Comparison of ENCODE assay signal across 13 cellular contexts in the genomic region with DNA sequence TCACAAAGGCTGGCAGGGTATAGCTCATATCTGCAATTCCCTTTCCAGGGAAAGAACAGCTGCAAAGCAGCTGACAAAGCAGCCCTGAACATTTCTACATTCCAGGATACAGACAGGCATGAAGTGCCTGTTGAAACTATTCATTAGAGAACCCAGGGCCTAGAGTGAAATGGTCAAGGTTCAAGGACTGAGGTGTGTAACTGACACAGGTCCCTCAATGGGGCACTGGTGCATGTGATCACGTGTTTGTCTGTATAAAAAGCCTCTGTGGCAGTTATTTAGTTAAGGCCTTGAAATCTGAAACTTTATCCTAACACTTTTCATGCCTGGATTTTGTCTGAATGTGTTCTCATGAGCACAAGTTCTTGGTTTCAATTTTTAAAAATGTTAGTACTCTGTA. TPM values are rescaled to one million over a fixed set of nuclear protein-coding genes. Genes with fewer than 3 reads are reported as not detected.
DNase-seq lines count a peak whose midpoint lies in the region; ATAC-seq, FAIRE-seq and TF ChIP-seq lines count a peak whose summit lies in the region.
"Had no signal": no experiment of that assay in that cellular context is flagged by ENCODE, and none has a peak within 500 bp of the region (broad histone marks: within the 10 kb centered on the region; RNA-seq: fewer than 3 reads in every experiment).

No MANE protein-coding gene starts in this region.

- H3K4me1 Mint-ChIP-seq in activated CD4-positive, alpha-beta memory T cell treated with anti-CD3 and anti-CD28 coated beads, Interleukin-2, amount 10 ng/mL, durations not matched to agents 7 days and 5 days, result peaks cover 44% of the 10 kb centered on the region

- POLR2A ChIA-PET in HepG2 (lab: Yijun Ruan, JAX), result interaction anchor here (1.1 to 1.6 kb wide), 2 partner anchors 47 to 50 kb away, joined by 4 read pairs; a partner anchor contains a TSS
- POLR2A ChIA-PET in activated CD4-positive, alpha-beta memory T cell treated with anti-CD3 and anti-CD28 coated beads, Interleukin-2, amount 10 ng/mL, durations not matched to agents 7 days and 5 days (lab: Charles Lee), result interaction anchor here (0.6 kb wide), 1 partner anchor 24 kb away, joined by 3 read pairs; no protein-coding TSS in a partner anchor

- H3K79me2 ChIP-seq in HepG2 (ENCODE audit: insufficient read depth, low read length), result no peaks in the 10 kb centered on the region

- peak overlapping the region; percentile 72 to 75 for H3K27ac ChIP-seq in coronary artery
- H3K27ac ChIP-seq in HepG2 (ENCODE audit: extremely low read length, insufficient read depth, low read length), result peak overlapping the region; percentile 76
- H3K27ac ChIP-seq in thoracic aorta, result peak overlapping the region; percentile 76 to 82
- H3K27ac ChIP-seq: A549 had no signal

- no peak overlapping the region for H3K4me3 Mint-ChIP-seq in activated CD4-positive, alpha-beta memory T cell treated with anti-CD3 and anti-CD28 coated beads, Interleukin-2, amount 10 ng/mL, durations not matched to agents 7 days and 5 days

- H3K9ac ChIP-seq in HepG2 (ENCODE audit: insufficient read depth, low read depth, low read length), result peak overlapping the region; percentile 29

- H3K27ac Mint-ChIP-seq in activated CD4-positive, alpha-beta memory T cell treated with anti-CD3 and anti-CD28 coated beads, Interleukin-2, amount 10 ng/mL, durations not matched to agents 7 days and 5 days, result no peak overlapping the region

- H3K9me3 ChIP-seq in HepG2 (ENCODE audit: low read length) (no peaks in the 10 kb centered on the region), thoracic aorta (no peaks in the 10 kb centered on the region)
- H3K9me3 ChIP-seq: A549 had no signal

- H3K27me3 Mint-ChIP-seq in activated CD4-positive, alpha-beta memory T cell treated with anti-CD3 and anti-CD28 coated beads, Interleukin-2, amount 10 ng/mL, durations not matched to agents 7 days and 5 days, result no peaks in the 10 kb centered on the region

- H4K20me1 ChIP-seq in HepG2 (ENCODE audit: insufficient read depth, low read length), result no peaks in the 10 kb centered on the region

- H3K36me3 Mint-ChIP-seq in activated CD4-positive, alpha-beta memory T cell treated with anti-CD3 and anti-CD28 coated beads, Interleukin-2, amount 10 ng/mL, durations not matched to agents 7 days and 5 days (ENCODE audit: low read depth), result peaks cover 83% of the 10 kb centered on the region

- intact Hi-C loops in HepG2 (cut with micrococcal nuclease; ENCODE audit: unreplicated experiment), result loop anchor here (5.0 kb wide), 1 partner anchor 48 kb away; a partner anchor contains a TSS

- H3K27me3 ChIP-seq in HepG2 (ENCODE audit: control insufficient read depth in 1 of 2, insufficient read depth in 2 of 2, low read length in 2 of 2) (no peaks in the 10 kb centered on the region), thoracic aorta (replicated peaks; ENCODE audit: insufficient read depth) (no peaks in the 10 kb centered on the region)

- CTCF ChIA-PET in HepG2 (lab: Yijun Ruan, JAX; ENCODE audit: low intra/inter-chr PET ratio, low total read pairs), result no interaction called here
- CTCF ChIA-PET in activated CD4-positive, alpha-beta memory T cell treated with anti-CD3 and anti-CD28 coated beads, Interleukin-2, amount 10 ng/mL, durations not matched to agents 7 days and 5 days (lab: Charles Lee), result no interaction called here

- BruUV-seq in HepG2 (replicated peaks; lab: Mats Ljungman, UMichigan), result no TSS peak

- in situ Hi-C loops in HepG2 (cut with HindIII; ENCODE audit: extremely low pct_ligation_motif_present, low pct_unique_long_range_greater_than_20kb) (no loop called here), G401 (cut with HindIII; ENCODE audit: low sequenced_read_pairs) (no loop called here)

- H2AFZ ChIP-seq in HepG2 (ENCODE audit: low read length), result no peak overlapping the region

- no peaks in the 10 kb centered on the region for H3K9me3 Mint-ChIP-seq in activated CD4-positive, alpha-beta memory T cell treated with anti-CD3 and anti-CD28 coated beads, Interleukin-2, amount 10 ng/mL, durations not matched to agents 7 days and 5 days

- no peak overlapping the region for H3K4me3 ChIP-seq in coronary artery
- no peak overlapping the region; a peak in 1 of 6 replicates for H3K4me3 ChIP-seq in HepG2 (replicated peaks in 1 of 3; ENCODE audit: insufficient read depth in 1 of 3, low read depth in 2 of 3, low read length in 3 of 3)
- no peak overlapping the region for H3K4me3 ChIP-seq in thoracic aorta
- H3K4me3 ChIP-seq: A549 had no signal

- peaks cover 75% of the 10 kb centered on the region for H3K4me1 ChIP-seq in HepG2 (ENCODE audit: insufficient read depth, low read length)
- peaks cover 35 to 86% of the 10 kb centered on the region in 2 donors for H3K4me1 ChIP-seq in thoracic aorta (ENCODE audit: control insufficient read depth in 1 of 2, low read depth in 2 of 2)

- TF ChIP-seq RAD21 in HepG2 (CRISPR knock-in tag; IDR thresholded peaks at IDR 0.05), result 0 out of 2 replicates have a peak, but pooled peaks have one; percentile 12

- peak; percentile 62 to 87; a peak in 3 of 4 replicates for TF ChIP-seq EP300 in HepG2 (IDR thresholded peaks at IDR 0.05; ENCODE audit: low read depth in 2 of 2, low read length in 2 of 2)
- peak; percentile 49 for TF ChIP-seq EP300 in HepG2 (CRISPR knock-in tag; IDR thresholded peaks at IDR 0.05; ENCODE audit: borderline replicate concordance)

- WGBS in HepG2 (ENCODE audit: low lambda C conversion rate), result 9% methylated on average over 1 of the region's 1 CpG

- peak; percentile 96 for ATAC-seq in HepG2
- ATAC-seq in thoracic aorta (ENCODE audit: insufficient number of reproducible peaks, low FRiP score, low read depth), result no peak
- ATAC-seq: A549 had no signal

- TF ChIP-seq CTCF in coronary artery (IDR thresholded peaks at IDR 0.05) (no peak), HepG2 (CRISPR knock-in tag; IDR thresholded peaks at IDR 0.05) (no peak), thoracic aorta (IDR thresholded peaks at IDR 0.05) (no peak)

- TF ChIP-seq POLR2A in HepG2 (IDR thresholded peaks at IDR 0.05; ENCODE audit: insufficient read depth in 1 of 2, low read depth in 2 of 2, low read length in 2 of 2), result no peak

- peaks cover 11 to 36% of the 10 kb centered on the region in 2 experiments for H3K36me3 ChIP-seq in HepG2 (replicated peaks in 1 of 2; ENCODE audit: control insufficient read depth in 1 of 2, insufficient read depth in 2 of 2, low read length in 2 of 2)
- peaks cover 6% of the 10 kb centered on the region for H3K36me3 ChIP-seq in thoracic aorta

- peak; percentile 100 for FAIRE-seq in HepG2 (lab: Jason Lieb, UNC)
- FAIRE-seq: A549, H1 had no signal

- DNase-seq in NCI-H526 (lab: John Stamatoyannopoulos, UW) (peak; percentile 11 to 23), NCI-H526 treated with DMSO at 0.1 percent for 48 hours (lab: John Stamatoyannopoulos, UW) (no peak), coronary artery (ENCODE audit: low spot score) (no peak), HepG2 (ENCODE audit: low spot score) (peak; percentile 99), thoracic aorta (ENCODE audit: low spot score) (no peak), G401 (ENCODE audit: low spot score) (no peak)
- no peak for DNase-seq in activated CD4-positive, alpha-beta memory T cell treated with anti-CD3 and anti-CD28 coated beads, Interleukin-2, amount 10 ng/mL, durations not matched to agents 7 days and 5 days
- no peak for DNase-seq in stimulated activated CD4-positive, alpha-beta T cell treated with anti-CD3 and anti-CD28 coated beads, Interleukin-15, amount 100 ng/mL, for 24 hours
- DNase-seq: activated CD8-positive, alpha-beta memory T cell treated with anti-CD3 and anti-CD28 coated beads for 24 hours; effector CD8-positive, alpha-beta T cell; OCI-M1 had no signal

- H3K4me2 ChIP-seq in HepG2 (ENCODE audit: low read depth, low read length), result peak overlapping the region; percentile 38
- H3K4me2 ChIP-seq: A549 had no signal

RNA-seq across cellular contexts. Expression of a gene that starts 47.1 kb away (rescaled TPM):
- total RNA-seq in HepG2 (2016; rRNA removed; fragmentation: Illumina TruSeq; extraction: Trizol) (15.2 and 18.4 TPM in 2 replicates), thoracic aorta (10 to 100 TPM; 45.2 to 71.5 TPM)
- 6.4 and 7.3 TPM in 2 replicates for total RNA-seq in HepG2 (2016; cell fraction: cytosol; rRNA removed; fragmentation: Illumina TruSeq; extraction: Trizol; ENCODE audit: low read depth)
- total RNA-seq in HepG2 (2016; cell fraction: insoluble cytoplasmic fraction; rRNA removed; fragmentation: Illumina TruSeq; extraction: Trizol), result 14.1 and 17.8 TPM in 2 replicates
- total RNA-seq in HepG2 (2016; cell fraction: membrane; rRNA removed; fragmentation: Illumina TruSeq; extraction: Trizol), result 9.0 and 9.5 TPM in 2 replicates
- total RNA-seq in HepG2 (2016; cell fraction: nucleus; rRNA removed; fragmentation: Illumina TruSeq; extraction: Trizol), result 31.9 and 34.5 TPM in 2 replicates
- polyA plus RNA-seq in HepG2 (2011; rRNA removed), result 18.7 and 19.8 TPM in 2 replicates
- polyA plus RNA-seq in HepG2 (2011; cell fraction: cytosol; rRNA removed), result 9.5 and 12.3 TPM in 2 replicates
- 50.5 and 56.5 TPM in 2 replicates for polyA plus RNA-seq in HepG2 (2011; cell fraction: nucleus; rRNA removed)
- 14.5 and 15.2 TPM in 2 replicates for polyA plus RNA-seq in HepG2 (2012)
- polyA plus RNA-seq in HepG2 (2016; cell fraction: cytosol; fragmentation: Illumina TruSeq; extraction: Trizol; ENCODE audit: low read depth), result 0.65 and 0.83 TPM in 2 replicates
- 11.7 and 12.8 TPM in 2 replicates for polyA plus RNA-seq in HepG2 (2016; cell fraction: insoluble cytoplasmic fraction; fragmentation: Illumina TruSeq; extraction: Trizol; ENCODE audit: low read depth)
- polyA plus RNA-seq in HepG2 (2016; cell fraction: membrane; fragmentation: Illumina TruSeq; extraction: Trizol; ENCODE audit: low read depth), result 2.2 and 2.5 TPM in 2 replicates
- 59.1 and 66.0 TPM in 2 replicates for polyA plus RNA-seq in HepG2 (2016; cell fraction: nucleus; fragmentation: Illumina TruSeq; extraction: Trizol; ENCODE audit: insufficient read depth, low read depth)
- polyA minus RNA-seq in HepG2 (2011; rRNA and poly(A)+ RNA removed; ENCODE audit: low replicate concordance), result 26.7 and 35.9 TPM in 2 replicates
- 11.9 and 13.6 TPM in 2 replicates for polyA minus RNA-seq in HepG2 (2011; cell fraction: cytosol; rRNA and poly(A)+ RNA removed)
- 90.6 and 102 TPM in 2 replicates for polyA minus RNA-seq in HepG2 (2011; cell fraction: nucleus; rRNA and poly(A)+ RNA removed)
- 100 to 1,000 TPM; 107 to 112 TPM for total RNA-seq in activated CD4-positive, alpha-beta memory T cell treated with anti-CD3 and anti-CD28 coated beads, Interleukin-2, amount 10 ng/mL, durations not matched to agents 7 days and 5 days
- 11.4 and 21.1 TPM in 2 replicates for total RNA-seq in G401 (2014; rRNA removed; shearing (Covaris generic))

RNA-seq across cellular contexts. Expression of a gene that starts 49.0 kb away (rescaled TPM):
- 10.4 and 12.2 TPM in 2 replicates for total RNA-seq in HepG2 (2016; rRNA removed; fragmentation: Illumina TruSeq; extraction: Trizol)
- 2.5 and 2.6 TPM in 2 replicates for total RNA-seq in HepG2 (2016; cell fraction: cytosol; rRNA removed; fragmentation: Illumina TruSeq; extraction: Trizol; ENCODE audit: low read depth)
- 8.5 and 11.7 TPM in 2 replicates for total RNA-seq in HepG2 (2016; cell fraction: insoluble cytoplasmic fraction; rRNA removed; fragmentation: Illumina TruSeq; extraction: Trizol)
- total RNA-seq in HepG2 (2016; cell fraction: membrane; rRNA removed; fragmentation: Illumina TruSeq; extraction: Trizol), result 5.2 and 5.6 TPM in 2 replicates
- 12.5 and 13.8 TPM in 2 replicates for total RNA-seq in HepG2 (2016; cell fraction: nucleus; rRNA removed; fragmentation: Illumina TruSeq; extraction: Trizol)
- 6.3 and 6.7 TPM in 2 replicates for polyA plus RNA-seq in HepG2 (2011; rRNA removed)
- polyA plus RNA-seq in HepG2 (2011; cell fraction: cytosol; rRNA removed), result 4.3 and 5.7 TPM in 2 replicates
- polyA plus RNA-seq in HepG2 (2011; cell fraction: nucleus; rRNA removed), result 32.3 and 36.3 TPM in 2 replicates
- polyA plus RNA-seq in HepG2 (2012), result 7.6 and 9.7 TPM in 2 replicates
- polyA plus RNA-seq in HepG2 (2016; cell fraction: cytosol; fragmentation: Illumina TruSeq; extraction: Trizol; ENCODE audit: low read depth), result 1.2 and 1.4 TPM in 2 replicates
- 11.8 and 12.5 TPM in 2 replicates for polyA plus RNA-seq in HepG2 (2016; cell fraction: insoluble cytoplasmic fraction; fragmentation: Illumina TruSeq; extraction: Trizol; ENCODE audit: low read depth)
- polyA plus RNA-seq in HepG2 (2016; cell fraction: membrane; fragmentation: Illumina TruSeq; extraction: Trizol; ENCODE audit: low read depth), result 3.1 and 3.4 TPM in 2 replicates
- 29.5 and 29.6 TPM in 2 replicates for polyA plus RNA-seq in HepG2 (2016; cell fraction: nucleus; fragmentation: Illumina TruSeq; extraction: Trizol; ENCODE audit: insufficient read depth, low read depth)
- polyA minus RNA-seq in HepG2 (2011; rRNA and poly(A)+ RNA removed; ENCODE audit: low replicate concordance), result 5.0 and 14.9 TPM in 2 replicates
- polyA minus RNA-seq in HepG2 (2011; cell fraction: cytosol; rRNA and poly(A)+ RNA removed), result 1.4 and 1.7 TPM in 2 replicates
- polyA minus RNA-seq in HepG2 (2011; cell fraction: nucleus; rRNA and poly(A)+ RNA removed), result 11.3 and 11.8 TPM in 2 replicates
- 10 to 100 TPM; 13.5 to 36.9 TPM for total RNA-seq in thoracic aorta
- total RNA-seq in activated CD4-positive, alpha-beta memory T cell treated with anti-CD3 and anti-CD28 coated beads, Interleukin-2, amount 10 ng/mL, durations not matched to agents 7 days and 5 days, result 10 to 100 TPM; 35.0 to 35.3 TPM
- total RNA-seq in G401 (2014; rRNA removed; shearing (Covaris generic)), result 12.9 and 38.3 TPM in 2 replicates

RNA-seq across cellular contexts. Expression of a gene that starts 50.1 kb away (rescaled TPM):
- 34.1 and 40.7 TPM in 2 replicates for total RNA-seq in HepG2 (2016; rRNA removed; fragmentation: Illumina TruSeq; extraction: Trizol)
- 19.2 and 22.0 TPM in 2 replicates for total RNA-seq in HepG2 (2016; cell fraction: cytosol; rRNA removed; fragmentation: Illumina TruSeq; extraction: Trizol; ENCODE audit: low read depth)
- 35.8 and 44.1 TPM in 2 replicates for total RNA-seq in HepG2 (2016; cell fraction: insoluble cytoplasmic fraction; rRNA removed; fragmentation: Illumina TruSeq; extraction: Trizol)
- 36.6 and 37.4 TPM in 2 replicates for total RNA-seq in HepG2 (2016; cell fraction: membrane; rRNA removed; fragmentation: Illumina TruSeq; extraction: Trizol)
- 27.2 and 29.0 TPM in 2 replicates for total RNA-seq in HepG2 (2016; cell fraction: nucleus; rRNA removed; fragmentation: Illumina TruSeq; extraction: Trizol)
- 41.6 and 51.0 TPM in 2 replicates for polyA plus RNA-seq in HepG2 (2011; rRNA removed)
- polyA plus RNA-seq in HepG2 (2011; cell fraction: cytosol; rRNA removed), result 36.8 and 47.0 TPM in 2 replicates
- polyA plus RNA-seq in HepG2 (2011; cell fraction: nucleus; rRNA removed), result 90.0 and 92.3 TPM in 2 replicates
- polyA plus RNA-seq in HepG2 (2012), result 36.3 and 37.0 TPM in 2 replicates
- polyA plus RNA-seq in HepG2 (2016; cell fraction: cytosol; fragmentation: Illumina TruSeq; extraction: Trizol; ENCODE audit: low read depth), result 6.9 and 7.4 TPM in 2 replicates
- 32.2 and 35.3 TPM in 2 replicates for polyA plus RNA-seq in HepG2 (2016; cell fraction: insoluble cytoplasmic fraction; fragmentation: Illumina TruSeq; extraction: Trizol; ENCODE audit: low read depth)
- 19.0 and 20.8 TPM in 2 replicates for polyA plus RNA-seq in HepG2 (2016; cell fraction: membrane; fragmentation: Illumina TruSeq; extraction: Trizol; ENCODE audit: low read depth)
- polyA plus RNA-seq in HepG2 (2016; cell fraction: nucleus; fragmentation: Illumina TruSeq; extraction: Trizol; ENCODE audit: insufficient read depth, low read depth), result 53.7 and 57.1 TPM in 2 replicates
- polyA minus RNA-seq in HepG2 (2011; rRNA and poly(A)+ RNA removed; ENCODE audit: low replicate concordance), result 40.3 and 72.5 TPM in 2 replicates
- 27.5 and 31.2 TPM in 2 replicates for polyA minus RNA-seq in HepG2 (2011; cell fraction: cytosol; rRNA and poly(A)+ RNA removed)
- polyA minus RNA-seq in HepG2 (2011; cell fraction: nucleus; rRNA and poly(A)+ RNA removed), result 41.3 and 58.9 TPM in 2 replicates
- total RNA-seq in thoracic aorta, result 10 to 100 TPM; 69.1 to 83.7 TPM
- total RNA-seq in activated CD4-positive, alpha-beta memory T cell treated with anti-CD3 and anti-CD28 coated beads, Interleukin-2, amount 10 ng/mL, durations not matched to agents 7 days and 5 days, result 10 to 100 TPM; 84.3 to 85.2 TPM
- total RNA-seq in G401 (2014; rRNA removed; shearing (Covaris generic)), result 17.1 and 38.2 TPM in 2 replicates

Comparison
In these comparisons a context has a peak if more than half of its experiments do, and no peak if none do; other contexts are left out.
1. DNase-seq: peak in NCI-H526 (2 of 2) and HepG2 (single experiment); none in NCI-H526 treated with DMSO at 0.1 percent for 48 hours (single experiment), coronary artery (single experiment), thoracic aorta (single experiment), activated CD4-positive, alpha-beta memory T cell treated with anti-CD3 and anti-CD28 coated beads, Interleukin-2, amount 10 ng/mL, durations not matched to agents 7 days and 5 days (single experiment), G401 (single experiment) and stimulated activated CD4-positive, alpha-beta T cell treated with anti-CD3 and anti-CD28 coated beads, Interleukin-15, amount 100 ng/mL, for 24 hours (single experiment).
2. Peak in every context shown above with its lines, with median percentiles within 50 percentile points of each other: H3K27ac ChIP-seq.